13 cellular contexts compared by ENCODE assay signal in genomic region chr22:41826430-41827383, GRCh38. TPM values are rescaled to one million over a fixed set of nuclear protein-coding genes. Genes with fewer than 3 reads are reported as not detected.
DNase-seq lines count a peak whose midpoint lies in the region; ATAC-seq and TF ChIP-seq lines count a peak whose summit lies in the region.
"Had no signal": no experiment of that assay in that cellular context is flagged by ENCODE, and none has a peak within 500 bp of the region (broad histone marks: within the 10 kb centered on the region; RNA-seq: fewer than 3 reads in every experiment).

No MANE protein-coding gene starts in this region.

- peaks cover 2% of the 10 kb centered on the region for H3K4me1 ChIP-seq in CD8-positive, alpha-beta memory T cell (ENCODE audit: insufficient read depth, low read length)
- H3K4me1 ChIP-seq in hepatocyte (ENCODE audit: insufficient read depth), result peaks cover 26% of the 10 kb centered on the region
- H3K4me1 ChIP-seq: uterus had no signal

- peaks cover 6 to 19% (median 9%) of the 10 kb centered on the region in 3 donors for H3K4me1 Mint-ChIP-seq in CD8-positive, alpha-beta memory T cell
- peaks cover 30% of the 10 kb centered on the region for H3K4me1 Mint-ChIP-seq in activated B cell treated with CpG ODN at 0.5 μM for 24 hours

- peaks cover 6% of the 10 kb centered on the region for H3K36me3 ChIP-seq in CD8-positive, alpha-beta memory T cell (ENCODE audit: insufficient read depth, low read length)
- H3K36me3 ChIP-seq in hepatocyte (replicated peaks; ENCODE audit: insufficient read depth, low read depth), result no peaks in the 10 kb centered on the region
- H3K36me3 ChIP-seq: uterus had no signal

- H3K9me3 ChIP-seq in CD8-positive, alpha-beta memory T cell (ENCODE audit: low read length), result no peaks in the 10 kb centered on the region
- no peaks in the 10 kb centered on the region for H3K9me3 ChIP-seq in hepatocyte (ENCODE audit: low read depth)
- H3K9me3 ChIP-seq: uterus had no signal

- H4K20me1 ChIP-seq in hepatocyte (ENCODE audit: insufficient read depth, poor library complexity, severe bottlenecking), result no peaks in the 10 kb centered on the region

- TF ChIP-seq CTCF in activated B cell treated with CpG ODN at 0.5 μM for 24 hours (IDR thresholded peaks at IDR 0.05) (no peak), hepatocyte (IDR thresholded peaks at IDR 0.05; ENCODE audit: poor library complexity) (no peak)

- no peak overlapping the region for H2AFZ ChIP-seq in hepatocyte

- no peak for ATAC-seq in activated B cell treated with CpG ODN at 0.5 μM for 24 hours (ENCODE audit: low read depth)
- ATAC-seq: esophagus mucosa had no signal

- intact Hi-C loops in activated B cell treated with CpG ODN at 0.5 μM for 24 hours (cut with micrococcal nuclease), result no loop called here

- POLR2A ChIA-PET in CD8-positive, alpha-beta memory T cell (lab: Charles Lee), result interaction anchor here (0.6 kb wide), 1 partner anchor 114 kb away, joined by 3 read pairs; no protein-coding TSS in a partner anchor
- POLR2A ChIA-PET in activated B cell treated with CpG ODN at 0.5 μM for 24 hours (lab: Charles Lee), result interaction anchor here (1.2 to 11.0 kb wide), 5 partner anchors 26 to 129 kb away, joined by 3 to 221 read pairs (median 6); partner anchors contain the start of genes CCDC134, CENPM and TNFRSF13C

- peak overlapping the region; percentile 18 for H3K4me2 ChIP-seq in hepatocyte

- CTCF ChIA-PET in CD8-positive, alpha-beta memory T cell (lab: Charles Lee), result interaction anchor here (0.8 to 5.6 kb wide), 3 partner anchors 100 to 114 kb away, joined by 3 to 47 read pairs (median 7); partner anchors contain the start of gene TNFRSF13C
- CTCF ChIA-PET in activated B cell treated with CpG ODN at 0.5 μM for 24 hours (lab: Charles Lee), result interaction anchor here (1.1 to 4.8 kb wide), 4 partner anchors 31 to 129 kb away, joined by 4 to 32 read pairs (median 6); no protein-coding TSS in a partner anchor

- WGBS in hepatocyte (ENCODE audit: low lambda C conversion rate, missing lambda C conversion rate), result 68% methylated on average over 11 of the region's 11 CpGs

- no peaks in the 10 kb centered on the region for H3K9me2 ChIP-seq in hepatocyte (replicated peaks; ENCODE audit: insufficient read depth)

- H3K4me3 Mint-ChIP-seq in CD8-positive, alpha-beta memory T cell, result no peak overlapping the region
- H3K4me3 Mint-ChIP-seq in activated B cell treated with CpG ODN at 0.5 μM for 24 hours, result no peak overlapping the region

- no peaks in the 10 kb centered on the region for H3K9me3 Mint-ChIP-seq in CD8-positive, alpha-beta memory T cell
- no peaks in the 10 kb centered on the region for H3K9me3 Mint-ChIP-seq in activated B cell treated with CpG ODN at 0.5 μM for 24 hours

- peaks cover 0 to 31% (median 0%) of the 10 kb centered on the region in 3 donors for H3K36me3 Mint-ChIP-seq in CD8-positive, alpha-beta memory T cell
- H3K36me3 Mint-ChIP-seq in activated B cell treated with CpG ODN at 0.5 μM for 24 hours (ENCODE audit: low read depth), result peaks cover 14% of the 10 kb centered on the region

- H3K4me3 ChIP-seq in CD8-positive, alpha-beta memory T cell (ENCODE audit: low read length), result no peak overlapping the region
- no peak overlapping the region for H3K4me3 ChIP-seq in hepatocyte
- H3K4me3 ChIP-seq: uterus had no signal

- peak overlapping the region in 7 of 8 donors; percentile 20 to 98 (median 63) for H3K27ac Mint-ChIP-seq in CD8-positive, alpha-beta memory T cell
- peak overlapping the region; percentile 41 for H3K27ac Mint-ChIP-seq in activated B cell treated with CpG ODN at 0.5 μM for 24 hours

- H3K27ac ChIP-seq in CD8-positive, alpha-beta memory T cell (ENCODE audit: low read depth, low read length), result no peak overlapping the region
- H3K27ac ChIP-seq in hepatocyte, result peak overlapping the region; percentile 66

- no peaks in the 10 kb centered on the region for H3K79me2 ChIP-seq in hepatocyte

- no peaks in the 10 kb centered on the region for H3K27me3 ChIP-seq in CD8-positive, alpha-beta memory T cell (ENCODE audit: insufficient read depth, low read length, poor library complexity, severe bottlenecking)
- H3K27me3 ChIP-seq in hepatocyte, result no peaks in the 10 kb centered on the region
- H3K27me3 ChIP-seq: uterus had no signal

- DNase-seq in CD8-positive, alpha-beta memory T cell, result no peak
- DNase-seq in activated B cell treated with CpG ODN at 0.5 μM for 24 hours (no peak), hepatocyte (ENCODE audit: low spot score) (no peak), pons (ENCODE audit: low spot score) (peak; percentile 52), occipital lobe (lab: John Stamatoyannopoulos, UW) (no peak), COLO668 (lab: John Stamatoyannopoulos, UW; ENCODE audit: unreplicated experiment) (no peak), globus pallidus (ENCODE audit: low spot score) (no peak), NCI-H526 treated with DMSO at 0.1 percent for 48 hours (lab: John Stamatoyannopoulos, UW) (no peak)
- DNase-seq: HCEC 1CT, NCI-H2029, T-helper 9 cell, uterus had no signal

- no peaks in the 10 kb centered on the region for H3K27me3 Mint-ChIP-seq in CD8-positive, alpha-beta memory T cell
- H3K27me3 Mint-ChIP-seq in activated B cell treated with CpG ODN at 0.5 μM for 24 hours, result no peaks in the 10 kb centered on the region

RNA-seq across cellular contexts. Expression of gene SREBF2, which starts 6.2 kb away (rescaled TPM):
- total RNA-seq in CD8-positive, alpha-beta memory T cell, result 10 to 100 TPM; 85.1 to 87.1 TPM
- polyA plus RNA-seq in CD8-positive, alpha-beta memory T cell, result 24.5 TPM
- total RNA-seq in activated B cell treated with CpG ODN at 0.5 μM for 24 hours (253 and 307 TPM in 2 replicates), hepatocyte (109 and 114 TPM in 2 replicates), occipital lobe (65.5 TPM)
- polyA plus RNA-seq in hepatocyte, result 96.3 and 113 TPM in 2 replicates

RNA-seq across cellular contexts. Expression of gene CCDC134, which starts 26.2 kb away (rescaled TPM):
- 10 to 100 TPM; 17.9 to 19.9 TPM for total RNA-seq in CD8-positive, alpha-beta memory T cell
- polyA plus RNA-seq in CD8-positive, alpha-beta memory T cell, result 5.5 TPM
- 9.2 and 13.2 TPM in 2 replicates for total RNA-seq in activated B cell treated with CpG ODN at 0.5 μM for 24 hours
- total RNA-seq in hepatocyte, result 7.2 and 9.2 TPM in 2 replicates
- polyA plus RNA-seq in hepatocyte, result 4.1 and 7.4 TPM in 2 replicates
- 12.2 TPM for total RNA-seq in occipital lobe
